In genomic region chr17:30074254-30074653, GRCh38 we compare ENCODE assay signal across 35 cellular contexts.
"Had no signal": no experiment of that assay in that cellular context is flagged by ENCODE, and none has a peak within 500 bp of the region (broad histone marks: within the 10 kb centered on the region; RNA-seq: fewer than 3 reads in every experiment).

No MANE protein-coding gene starts in this region.

- H3K4me3 ChIP-seq: MG63 had no signal

- H3K36me3 ChIP-seq: MG63 had no signal

- DNase-seq: Karpas-422, Kasumi-1, MG63, MM.1S, MV-4-11, NCI-H1048, NCI-H1092, NCI-H1092 treated with DMSO at 0.1 percent for 48 hours, NCI-H1105, NCI-H1105 treated with DMSO at 0.1 percent for 48 hours, NCI-H1417, NCI-H1417 treated with DMSO at 0.1 percent for 48 hours, NCI-H1436, NCI-H1436 treated with DMSO at 0.1 percent for 48 hours, NCI-H146, NCI-H1694, NCI-H187, NCI-H187 treated with DMSO at 0.1 percent for 48 hours, NCI-H1930, NCI-H2029, NCI-H2029 treated with DMSO at 0.1 percent for 48 hours, NCI-H2081, NCI-H2081 treated with DMSO at 0.1 percent for 48 hours, NCI-H2107, NCI-H2171, NCI-H2171 treated with DMSO at 0.1 percent for 48 hours, NCI-H2227 treated with DMSO at 0.1 percent for 48 hours, NCI-H226, NCI-H345, NCI-H446, NCI-H446 treated with DMSO at 0.1 percent for 48 hours, NCI-H510A, NCI-H510A treated with DMSO at 0.1 percent for 48 hours, NCI-H524, NCI-H524 treated with DMSO at 0.1 percent for 48 hours had no signal
